In the genomic region with DNA sequence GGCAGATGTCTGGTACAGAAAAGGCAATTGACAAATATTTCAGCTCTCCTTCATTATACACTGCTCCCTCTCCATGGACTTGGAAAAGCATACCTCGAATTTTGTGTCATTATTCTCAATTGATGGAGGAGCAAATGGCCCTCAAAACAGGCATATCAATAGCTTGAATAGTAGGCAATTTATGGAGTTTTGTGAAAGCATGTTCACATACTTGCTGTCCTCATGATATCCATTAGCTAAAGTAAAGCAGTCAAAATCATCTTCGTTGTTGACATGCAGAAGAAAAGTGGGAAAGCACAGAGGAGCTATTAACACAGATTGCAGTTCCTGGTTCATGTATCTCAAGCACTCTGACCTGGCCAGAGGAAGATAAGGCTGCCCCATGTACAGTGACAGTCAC, we compare ENCODE assay signal across 34 cellular contexts.
"Had no signal": no experiment of that assay in that cellular context is flagged by ENCODE, and none has a peak within 500 bp of the region (broad histone marks: within the 10 kb centered on the region; RNA-seq: fewer than 3 reads in every experiment).

No MANE protein-coding gene starts in this region.

- H3K4me3 ChIP-seq: adrenal gland, ascending aorta, body of pancreas, breast epithelium, cardiac muscle cell had no signal

- DNase-seq: activated effector memory CD4-positive, alpha-beta T cell treated with anti-CD3 and anti-CD28 coated beads, Interleukin-2, amount 50 U/mL, for 16 hours; activated effector memory CD4-positive, alpha-beta T cell treated with Interleukin-2 at 50 U/mL for 16 hours; activated gamma-delta T cell; activated gamma-delta T cell treated with Interleukin-2 at 50 U/mL for 16 hours; activated naive CD4-positive, alpha-beta T cell; activated naive CD4-positive, alpha-beta T cell treated with anti-CD3 and anti-CD28 coated beads for 36 hours; activated naive CD4-positive, alpha-beta T cell treated with anti-CD3 and anti-CD28 coated beads, Interleukin-2, amount 10 ng/mL, durations not matched to agents 7 days and 5 days; activated naive CD4-positive, alpha-beta T cell treated with anti-CD3 and anti-CD28 coated beads, Interleukin-2, amount 50 U/mL, for 16 hours; activated naive CD4-positive, alpha-beta T cell treated with Interleukin-2 at 50 U/mL for 16 hours; activated naive CD8-positive, alpha-beta T cell treated with anti-CD3 and anti-CD28 coated beads for 36 hours; activated naive CD8-positive, alpha-beta T cell treated with anti-CD3 and anti-CD28 coated beads, Interleukin-2, amount 10 ng/mL, durations not matched to agents 7 days and 5 days; activated naive CD8-positive, alpha-beta T cell treated with anti-CD3 and anti-CD28 coated beads, Interleukin-2, amount 50 U/mL, for 24 hours; activated T-cell treated with anti-CD3 and anti-CD28 coated beads, Interleukin-2, amount 50 U/mL, for 1 hour; activated T-cell treated with anti-CD3 and anti-CD28 coated beads, Interleukin-2, amount 50 U/mL, for 24 hours; activated T-cell treated with anti-CD3 and anti-CD28 coated beads, Interleukin-2, amount 50 U/mL, for 4 hours; activated T-cell treated with anti-CD3 and anti-CD28 coated beads, Interleukin-2, amount 50 U/mL, for 48 hours; activated T-cell treated with anti-CD3 and anti-CD28 coated beads, Interleukin-2, amount 50 U/mL, for 72 hours; adrenal gland; amniotic stem cell; amygdala; anterior cingulate cortex; aorta; body of pancreas; brain microvascular endothelial cell; caudate nucleus; central memory CD4-positive, alpha-beta T cell; cerebellar nuclear complex had no signal

- H3K4me1 ChIP-seq: adrenal gland, ascending aorta, body of pancreas, breast epithelium had no signal

- ATAC-seq: activated naive CD4-positive, alpha-beta T cell treated with anti-CD3 and anti-CD28 coated beads, Interleukin-2, amount 50 U/mL, for 72 hours; activated naive CD8-positive, alpha-beta T cell treated with anti-CD3 and anti-CD28 coated beads, Interleukin-2, amount 50 U/mL, for 24 hours; activated T-cell treated with anti-CD3 and anti-CD28 coated beads, Interleukin-2, amount 50 U/mL, for 4 hours; activated T-cell treated with anti-CD3 and anti-CD28 coated beads, Interleukin-2, amount 50 U/mL, for 72 hours; activated T-helper 17 cell treated with anti-CD3 and anti-CD28 coated beads, Interleukin-2, amount 50 U/mL, for 72 hours; body of pancreas had no signal

- FAIRE-seq: astrocyte, bronchial epithelial cell had no signal

- H3K27me3 ChIP-seq: adrenal gland, ascending aorta, body of pancreas, brain microvascular endothelial cell, breast epithelium had no signal

- H3K27ac ChIP-seq: adrenal gland, ascending aorta, body of pancreas, brain microvascular endothelial cell, breast epithelium, cardiac muscle cell had no signal

- H3K36me3 ChIP-seq: adrenal gland, ascending aorta, brain microvascular endothelial cell, breast epithelium, cardiac muscle cell had no signal

- H3K9me3 ChIP-seq: adrenal gland, ascending aorta, body of pancreas had no signal
